19 cellular contexts compared by ENCODE assay signal in genomic region chr15:39997031-39997430, GRCh38.
"Had no signal": no experiment of that assay in that cellular context is flagged by ENCODE, and none has a peak within 500 bp of the region (broad histone marks: within the 10 kb centered on the region; RNA-seq: fewer than 3 reads in every experiment).

No MANE protein-coding gene starts in this region.

- H3K4me2 ChIP-seq: neural progenitor cell had no signal

- DNase-seq: activated CD4-positive, alpha-beta T cell treated with anti-CD3 and anti-CD28 coated beads for 4 hours; activated CD8-positive, alpha-beta memory T cell treated with anti-CD3 and anti-CD28 coated beads, Interleukin-2, amount 50 U/mL, for 4 hours; activated CD8-positive, alpha-beta T cell treated with anti-CD3 and anti-CD28 coated beads, Interleukin-2, amount 10 ng/mL, durations not matched to agents 7 days and 5 days; activated effector memory CD4-positive, alpha-beta T cell treated with anti-CD3 and anti-CD28 coated beads, Interleukin-2, amount 50 U/mL, for 16 hours; activated T-cell treated with anti-CD3 and anti-CD28 coated beads, Interleukin-2, amount 50 U/mL, for 48 hours; effector memory CD8-positive, alpha-beta T cell; islet precursor cell; pancreas; sigmoid colon; stimulated activated CD4-positive, alpha-beta T cell treated with anti-CD3 and anti-CD28 coated beads, Interleukin-1b, Interleukin-23, amount 100 ng/mL, for 48 hours; stimulated activated naive CD8-positive, alpha-beta T cell treated with anti-CD3 and anti-CD28 coated beads, Interleukin-15, amount 100 ng/mL, for 72 hours had no signal

- H3K4me1 Mint-ChIP-seq: activated naive CD4-positive, alpha-beta T cell treated with anti-CD3 and anti-CD28 coated beads, Interleukin-2, amount 50 U/mL, for 24 hours; stimulated activated naive CD8-positive, alpha-beta T cell treated with anti-CD3 and anti-CD28 coated beads, Interleukin-15, amount 100 ng/mL, for 72 hours had no signal

- H3K9ac ChIP-seq: neural progenitor cell had no signal

- FAIRE-seq: pancreas, TTC549 had no signal

- H3K27ac Mint-ChIP-seq: activated CD8-positive, alpha-beta T cell treated with anti-CD3 and anti-CD28 coated beads, Interleukin-2, amount 10 ng/mL, durations not matched to agents 7 days and 5 days; activated naive CD4-positive, alpha-beta T cell treated with anti-CD3 and anti-CD28 coated beads, Interleukin-2, amount 50 U/mL, for 24 hours; dendritic cell treated with granulocyte-macrophage colony-stimulating factor and Interleukin-4, amounts not matched to agents 40 ng/mL and 50 ng/mL, for 4 days; effector memory CD8-positive, alpha-beta T cell; neural progenitor cell; stimulated activated naive CD8-positive, alpha-beta T cell treated with anti-CD3 and anti-CD28 coated beads, Interleukin-15, amount 100 ng/mL, for 72 hours; type B pancreatic cell had no signal

- H3K4me1 ChIP-seq: gastroesophageal sphincter, neural progenitor cell had no signal

- H3K27ac ChIP-seq: gastroesophageal sphincter, neural progenitor cell, pancreas, sigmoid colon had no signal

- H3K27me3 ChIP-seq: gastroesophageal sphincter, neural progenitor cell, pancreas, sigmoid colon had no signal

- H2AFZ ChIP-seq: neural progenitor cell had no signal

- H3K4me3 Mint-ChIP-seq: activated CD8-positive, alpha-beta T cell treated with anti-CD3 and anti-CD28 coated beads, Interleukin-2, amount 10 ng/mL, durations not matched to agents 7 days and 5 days; activated naive CD4-positive, alpha-beta T cell treated with anti-CD3 and anti-CD28 coated beads, Interleukin-2, amount 50 U/mL, for 24 hours; brain; dendritic cell treated with granulocyte-macrophage colony-stimulating factor and Interleukin-4, amounts not matched to agents 40 ng/mL and 50 ng/mL, for 4 days; effector memory CD8-positive, alpha-beta T cell; neural progenitor cell; stimulated activated naive CD8-positive, alpha-beta T cell treated with anti-CD3 and anti-CD28 coated beads, Interleukin-15, amount 100 ng/mL, for 72 hours; type B pancreatic cell; WTC11 had no signal

- H3K4me3 ChIP-seq: gastroesophageal sphincter, neural progenitor cell, pancreas, sigmoid colon had no signal

- ATAC-seq: activated CD8-positive, alpha-beta T cell treated with anti-CD3 and anti-CD28 coated beads, Interleukin-2, amount 10 ng/mL, durations not matched to agents 7 days and 5 days; effector memory CD8-positive, alpha-beta T cell; gastroesophageal sphincter; pancreas; stimulated activated naive CD8-positive, alpha-beta T cell treated with anti-CD3 and anti-CD28 coated beads, Interleukin-15, amount 100 ng/mL, for 72 hours; WTC11 had no signal

- H3K27me3 Mint-ChIP-seq: activated naive CD4-positive, alpha-beta T cell treated with anti-CD3 and anti-CD28 coated beads, Interleukin-2, amount 50 U/mL, for 24 hours; brain; dendritic cell treated with granulocyte-macrophage colony-stimulating factor and Interleukin-4, amounts not matched to agents 40 ng/mL and 50 ng/mL, for 4 days; effector memory CD8-positive, alpha-beta T cell; stimulated activated naive CD8-positive, alpha-beta T cell treated with anti-CD3 and anti-CD28 coated beads, Interleukin-15, amount 100 ng/mL, for 72 hours; type B pancreatic cell had no signal

- H3K9me3 ChIP-seq: gastroesophageal sphincter, pancreas, sigmoid colon had no signal

- H3K9me3 Mint-ChIP-seq: activated naive CD4-positive, alpha-beta T cell treated with anti-CD3 and anti-CD28 coated beads, Interleukin-2, amount 50 U/mL, for 24 hours; brain; dendritic cell treated with granulocyte-macrophage colony-stimulating factor and Interleukin-4, amounts not matched to agents 40 ng/mL and 50 ng/mL, for 4 days; effector memory CD8-positive, alpha-beta T cell; neural progenitor cell; stimulated activated naive CD8-positive, alpha-beta T cell treated with anti-CD3 and anti-CD28 coated beads, Interleukin-15, amount 100 ng/mL, for 72 hours; type B pancreatic cell; WTC11 had no signal
